ENCODE assay signal across 11 cellular contexts in the genomic region with DNA sequence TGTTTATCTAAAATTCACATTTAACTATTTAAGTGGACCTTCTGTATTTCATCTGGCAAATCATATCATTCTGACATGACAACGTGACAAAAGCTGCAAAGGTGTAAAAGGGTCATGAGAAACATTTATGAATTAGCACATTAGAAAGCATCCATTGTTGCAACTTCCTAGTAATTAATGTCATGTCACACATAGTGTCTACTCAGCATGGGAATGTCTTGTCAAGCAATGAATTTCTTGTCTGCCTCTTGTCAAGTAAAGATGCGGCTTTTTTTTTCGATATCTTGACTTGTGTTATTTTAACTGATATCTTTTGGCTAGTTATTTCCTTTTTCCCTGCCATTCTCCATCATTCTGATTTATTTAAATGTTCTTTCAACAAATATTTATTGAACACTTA.
"Had no signal": no experiment of that assay in that cellular context is flagged by ENCODE, and none has a peak within 500 bp of the region (broad histone marks: within the 10 kb centered on the region; RNA-seq: fewer than 3 reads in every experiment).

No MANE protein-coding gene starts in this region.

- H3K4me2 ChIP-seq: GM23338 had no signal

- H3K9ac ChIP-seq: GM23248 had no signal

- H2AFZ ChIP-seq: GM23248, GM23338 had no signal

- H3K4me3 ChIP-seq: GM23248, GM23338, HAP-1 had no signal

- H3K27ac ChIP-seq: GM23248 had no signal

- H3K4me1 ChIP-seq: HAP-1 had no signal

- ATAC-seq: GM23338, HCT116 had no signal

- H3K9me3 ChIP-seq: HAP-1 had no signal

- H3K36me3 ChIP-seq: HAP-1 had no signal

- FAIRE-seq: H1, H54 had no signal

- DNase-seq: GM23248, GOT3, H7, H9, HCEC 1CT, HFFc6 had no signal
